ENCODE assay signal across 15 cellular contexts in genomic region chr9:86943223-86943870, GRCh38. TPM values are rescaled to one million over a fixed set of nuclear protein-coding genes. Genes with fewer than 3 reads are reported as not detected.
DNase-seq lines count a peak whose midpoint lies in the region; ATAC-seq and TF ChIP-seq lines count a peak whose summit lies in the region.
"Had no signal": no experiment of that assay in that cellular context is flagged by ENCODE, and none has a peak within 500 bp of the region (broad histone marks: within the 10 kb centered on the region; RNA-seq: fewer than 3 reads in every experiment).

No MANE protein-coding gene starts in this region.

- peaks cover 5% of the 10 kb centered on the region for H3K36me3 Mint-ChIP-seq in T-helper 17 cell (ENCODE audit: low read depth)
- H3K36me3 Mint-ChIP-seq: activated naive CD4-positive, alpha-beta T cell treated with anti-CD3 and anti-CD28 coated beads, Interleukin-2, amount 50 U/mL, for 24 hours; stimulated activated effector memory CD8-positive, alpha-beta T cell treated with anti-CD3 and anti-CD28 coated beads, Interleukin-12 subunit alpha, Interleukin-12 subunit beta, amount 100 ng/mL, for 72 hours had no signal

- no peak for TF ChIP-seq POLR2A in uterus (IDR thresholded peaks at IDR 0.05)

- no peaks in the 10 kb centered on the region for H3K9me2 ChIP-seq in PC-9 (ENCODE audit: insufficient read depth)

- DNase-seq in left ventricle myocardium inferior (no peak), right atrium auricular region (ENCODE audit: low spot score) (no peak), uterus (no peak), PC-9 (no peak), T-helper 17 cell (no peak)
- DNase-seq: AML-193, GF-D8, NCI-H187 treated with DMSO at 0.1 percent for 48 hours had no signal

- POLR2A ChIA-PET in PC-9 (lab: Charles Lee; ENCODE audit: unreplicated experiment): no interaction called here

- no peaks in the 10 kb centered on the region for H4K20me1 ChIP-seq in PC-9 (ENCODE audit: insufficient read depth)

- no peak overlapping the region for H3K27ac Mint-ChIP-seq in T-helper 17 cell
- H3K27ac Mint-ChIP-seq: activated naive CD4-positive, alpha-beta T cell treated with anti-CD3 and anti-CD28 coated beads, Interleukin-2, amount 50 U/mL, for 24 hours; stimulated activated effector memory CD8-positive, alpha-beta T cell treated with anti-CD3 and anti-CD28 coated beads, Interleukin-12 subunit alpha, Interleukin-12 subunit beta, amount 100 ng/mL, for 72 hours had no signal

- H3K79me2 ChIP-seq in PC-9 (ENCODE audit: low read depth): no peaks in the 10 kb centered on the region

- no TSS peak for BruUV-seq in PC-9 (replicated peaks; lab: Mats Ljungman, UMichigan)

- intact Hi-C loops in left ventricle myocardium inferior (cut with micrococcal nuclease) (no loop called here), uterus (cut with DNase I; ENCODE audit: low total_unique reads) (no loop called here), PC-9 (cut with micrococcal nuclease; ENCODE audit: unreplicated experiment) (no loop called here)

- peaks cover 27% of the 10 kb centered on the region for H3K4me1 ChIP-seq in left ventricle myocardium inferior
- peaks cover 0 to 21% of the 10 kb centered on the region in 2 donors for H3K4me1 ChIP-seq in right atrium auricular region
- H3K4me1 ChIP-seq in ectodermal cell (ENCODE audit: control insufficient read depth, insufficient read depth, low read length): peaks cover 35% of the 10 kb centered on the region
- H3K4me1 ChIP-seq in muscle layer of colon (ENCODE audit: insufficient read depth, low read length): peaks cover 21% of the 10 kb centered on the region
- no peaks in the 10 kb centered on the region for H3K4me1 ChIP-seq in uterus
- H3K4me1 ChIP-seq in PC-9 (replicated peaks; ENCODE audit: insufficient read depth): 0 out of 2 replicates have a peak, but pooled peaks cover 4% of the 10 kb centered on the region

- H3K27ac ChIP-seq in left ventricle myocardium inferior (replicated peaks) (peak overlapping the region; percentile 56), right atrium auricular region (no peak overlapping the region), ectodermal cell (ENCODE audit: insufficient read depth, low read depth, low read length, poor library complexity, severe bottlenecking) (no peak overlapping the region), muscle layer of colon (ENCODE audit: low read depth, low read length) (peak overlapping the region; percentile 51), uterus (peak overlapping the region; percentile 93 to 96), PC-9 (no peak overlapping the region)

- H3K27me3 ChIP-seq in left ventricle myocardium inferior (ENCODE audit: low read depth): peaks cover 34% of the 10 kb centered on the region
- no peaks in the 10 kb centered on the region for H3K27me3 ChIP-seq in right atrium auricular region
- H3K27me3 ChIP-seq in ectodermal cell (ENCODE audit: control insufficient read depth, insufficient read depth, low read length, poor library complexity, severe bottlenecking): no peaks in the 10 kb centered on the region
- H3K27me3 ChIP-seq in muscle layer of colon (ENCODE audit: control insufficient read depth in 1 of 2, insufficient read depth in 2 of 2, low read length in 2 of 2): no peaks in the 10 kb centered on the region
- no peaks in the 10 kb centered on the region for H3K27me3 ChIP-seq in uterus
- H3K27me3 ChIP-seq in PC-9 (ENCODE audit: insufficient read depth, low read depth): no peaks in the 10 kb centered on the region

- no peak for TF ChIP-seq CTCF in left ventricle myocardium inferior (IDR thresholded peaks at IDR 0.05; ENCODE audit: borderline replicate concordance)
- TF ChIP-seq CTCF in right atrium auricular region (IDR thresholded peaks at IDR 0.05): no peak
- TF ChIP-seq CTCF in uterus (IDR thresholded peaks at IDR 0.05): no peak
- no peak for TF ChIP-seq CTCF in PC-9 (conservative IDR thresholded peaks at IDR 0.05)

- H3F3A ChIP-seq in PC-9 (ENCODE audit: insufficient read depth, low read depth): no peaks in the 10 kb centered on the region; the same call in 1 of the 2 replicates

- H3K9ac ChIP-seq in muscle layer of colon (ENCODE audit: low read length): peak overlapping the region; percentile 91

- H3K9me3 ChIP-seq in left ventricle myocardium inferior (replicated peaks) (no peaks in the 10 kb centered on the region), right atrium auricular region (no peaks in the 10 kb centered on the region), ectodermal cell (ENCODE audit: control insufficient read depth, low read length) (no peaks in the 10 kb centered on the region), muscle layer of colon (ENCODE audit: low read length) (no peaks in the 10 kb centered on the region), uterus (no peaks in the 10 kb centered on the region), PC-9 (ENCODE audit: insufficient read depth, low read depth) (no peaks in the 10 kb centered on the region), T-helper 17 cell (ENCODE audit: control insufficient read depth, low read length, poor library complexity, severe bottlenecking) (no peaks in the 10 kb centered on the region)

- CTCF ChIA-PET in PC-9 (lab: Charles Lee): no interaction called here

- no peak overlapping the region for H3K4me3 Mint-ChIP-seq in T-helper 17 cell
- H3K4me3 Mint-ChIP-seq: activated naive CD4-positive, alpha-beta T cell treated with anti-CD3 and anti-CD28 coated beads, Interleukin-2, amount 50 U/mL, for 24 hours; stimulated activated effector memory CD8-positive, alpha-beta T cell treated with anti-CD3 and anti-CD28 coated beads, Interleukin-12 subunit alpha, Interleukin-12 subunit beta, amount 100 ng/mL, for 72 hours had no signal

- H3K36me3 ChIP-seq in left ventricle myocardium inferior (no peaks in the 10 kb centered on the region), right atrium auricular region (no peaks in the 10 kb centered on the region), ectodermal cell (ENCODE audit: control insufficient read depth, insufficient read depth, low read length) (peaks cover 2% of the 10 kb centered on the region), muscle layer of colon (ENCODE audit: insufficient read depth, low read length) (peaks cover 8% of the 10 kb centered on the region), uterus (no peaks in the 10 kb centered on the region), PC-9 (ENCODE audit: low read depth) (no peaks in the 10 kb centered on the region)

- no peak overlapping the region for H2AFZ ChIP-seq in PC-9

- H3K4me1 Mint-ChIP-seq in T-helper 17 cell: peaks cover 5% of the 10 kb centered on the region

- H3K27me3 Mint-ChIP-seq in T-helper 17 cell: peaks cover 50% of the 10 kb centered on the region

- ATAC-seq in T-helper 17 cell (no peak), GM21526 (IDR thresholded peaks at IDR 0.05; ENCODE audit: low FRiP score, unreplicated experiment) (no peak)
- ATAC-seq: left colon; Right ventricle myocardium inferior; stimulated activated effector memory CD8-positive, alpha-beta T cell treated with anti-CD3 and anti-CD28 coated beads, Interleukin-12 subunit alpha, Interleukin-12 subunit beta, amount 100 ng/mL, for 72 hours had no signal

- 2 to 6% methylated on average over 6 to 10 of the region's 11 CpGs for WGBS in ectodermal cell, 2 experiments

- H3K4me3 ChIP-seq in left ventricle myocardium inferior: peak overlapping the region; percentile 91
- H3K4me3 ChIP-seq in right atrium auricular region: no peak overlapping the region
- peak overlapping the region; percentile 87 for H3K4me3 ChIP-seq in ectodermal cell (ENCODE audit: insufficient read depth, low read depth, low read length)
- peak overlapping the region in 1 of 2 donors; percentile 47 for H3K4me3 ChIP-seq in muscle layer of colon (ENCODE audit: low read depth in 1 of 2, low read length in 2 of 2)
- H3K4me3 ChIP-seq in uterus: peak overlapping the region; percentile 57 to 93
- H3K4me3 ChIP-seq in PC-9: no peak overlapping the region

- H3K4me2 ChIP-seq in PC-9: no peak overlapping the region

RNA-seq across cellular contexts. Expression of gene GAS1, which starts 4.0 kb away (rescaled TPM):
- 11.0 TPM for total RNA-seq in left ventricle myocardium inferior
- 10 to 100 TPM; 44.4 to 78.6 TPM for total RNA-seq in right atrium auricular region
- polyA plus RNA-seq in ectodermal cell (2013, experiment 1 of 4): 93.2 TPM
- polyA plus RNA-seq in ectodermal cell (2013, experiment 2 of 4): 93.8 TPM
- 102 TPM for polyA plus RNA-seq in ectodermal cell (2013, experiment 3 of 4)
- 119 TPM for polyA plus RNA-seq in ectodermal cell (2013, experiment 4 of 4)
- total RNA-seq in uterus: 100 to 1,000 TPM in 3 of 4 donors, 10 to 100 TPM in 1; 81.6 to 281 (median 172) TPM
- not detected in 2 replicates for total RNA-seq in PC-9 (2021)
- total RNA-seq in T-helper 17 cell: under 1 TPM; 0.37 to 0.42 TPM

Comparison
In these comparisons a context has a peak if more than half of its experiments do, and no peak if none do; other contexts are left out.
1. H3K27ac ChIP-seq: peak in left ventricle myocardium inferior (single experiment), muscle layer of colon (single experiment) and uterus (2 of 2); none in right atrium auricular region (0 of 2), ectodermal cell (single experiment) and PC-9 (single experiment).
2. H3K4me3 ChIP-seq: peak in left ventricle myocardium inferior (single experiment), ectodermal cell (single experiment) and uterus (2 of 2); none in right atrium auricular region (0 of 2) and PC-9 (single experiment).